ENCODE assay signal across 31 cellular contexts in genomic region chr6:134614606-134615485, GRCh38.
"Had no signal": no experiment of that assay in that cellular context is flagged by ENCODE, and none has a peak within 500 bp of the region (broad histone marks: within the 10 kb centered on the region; RNA-seq: fewer than 3 reads in every experiment).

No MANE protein-coding gene starts in this region.

- ATAC-seq: gastrocnemius medialis; left cardiac atrium; naive thymus-derived CD4-positive, alpha-beta T cell; pancreas; stimulated activated memory B cell treated with anti-CD40 and anti-IgM and Interleukin-4, amounts not matched to agents 10 μg/mL and 1 μg/mL and 100 μg/mL, for 72 hours; stimulated activated naive CD8-positive, alpha-beta T cell treated with anti-CD3 and anti-CD28 coated beads, Interleukin-15, amount 100 ng/mL, for 72 hours; WTC11 had no signal

- H3K4me1 Mint-ChIP-seq: activated CD4-positive, alpha-beta T cell treated with anti-CD3 and anti-CD28 coated beads, Interleukin-2, amount 10 ng/mL, durations not matched to agents 7 days and 5 days; activated naive CD4-positive, alpha-beta T cell treated with anti-CD3 and anti-CD28 coated beads, Interleukin-2, amount 10 ng/mL, durations not matched to agents 7 days and 5 days had no signal

- FAIRE-seq: keratinocyte, pancreas had no signal

- H3K27me3 ChIP-seq: breast epithelium, gastrocnemius medialis, hepatocyte, pancreas, sigmoid colon had no signal

- H3K9me3 Mint-ChIP-seq: activated CD4-positive, alpha-beta memory T cell treated with anti-CD3 and anti-CD28 coated beads, Interleukin-2, amount 10 ng/mL, durations not matched to agents 7 days and 5 days; activated CD4-positive, alpha-beta T cell treated with anti-CD3 and anti-CD28 coated beads, Interleukin-2, amount 10 ng/mL, durations not matched to agents 7 days and 5 days; activated naive CD4-positive, alpha-beta T cell treated with anti-CD3 and anti-CD28 coated beads, Interleukin-2, amount 10 ng/mL, durations not matched to agents 7 days and 5 days; activated T-cell treated with anti-CD3 and anti-CD28 coated beads, Interleukin-2, amount 50 U/mL, for 24 hours; central memory CD8-positive, alpha-beta T cell; dendritic cell treated with granulocyte-macrophage colony-stimulating factor and Interleukin-4, amounts not matched to agents 40 ng/mL and 50 ng/mL, for 4 days; endodermal cell; stimulated activated memory B cell treated with anti-CD40 and anti-IgM and Interleukin-4, amounts not matched to agents 10 μg/mL and 1 μg/mL and 100 μg/mL, for 72 hours; stimulated activated naive CD8-positive, alpha-beta T cell treated with anti-CD3 and anti-CD28 coated beads, Interleukin-15, amount 100 ng/mL, for 72 hours had no signal

- H3K27ac Mint-ChIP-seq: activated CD4-positive, alpha-beta memory T cell treated with anti-CD3 and anti-CD28 coated beads, Interleukin-2, amount 10 ng/mL, durations not matched to agents 7 days and 5 days; activated CD4-positive, alpha-beta T cell treated with anti-CD3 and anti-CD28 coated beads, Interleukin-2, amount 10 ng/mL, durations not matched to agents 7 days and 5 days; activated naive CD4-positive, alpha-beta T cell treated with anti-CD3 and anti-CD28 coated beads, Interleukin-2, amount 10 ng/mL, durations not matched to agents 7 days and 5 days; activated T-cell treated with anti-CD3 and anti-CD28 coated beads, Interleukin-2, amount 50 U/mL, for 24 hours; dendritic cell treated with granulocyte-macrophage colony-stimulating factor and Interleukin-4, amounts not matched to agents 40 ng/mL and 50 ng/mL, for 4 days; endodermal cell; stimulated activated memory B cell treated with anti-CD40 and anti-IgM and Interleukin-4, amounts not matched to agents 10 μg/mL and 1 μg/mL and 100 μg/mL, for 72 hours; stimulated activated naive CD8-positive, alpha-beta T cell treated with anti-CD3 and anti-CD28 coated beads, Interleukin-15, amount 100 ng/mL, for 72 hours; WTC11 had no signal

- H3K4me2 ChIP-seq: hepatocyte, smooth muscle cell had no signal

- H3K36me3 Mint-ChIP-seq: activated naive CD4-positive, alpha-beta T cell treated with anti-CD3 and anti-CD28 coated beads, Interleukin-2, amount 10 ng/mL, durations not matched to agents 7 days and 5 days; naive thymus-derived CD4-positive, alpha-beta T cell; stimulated activated memory B cell treated with anti-CD40 and anti-IgM and Interleukin-4, amounts not matched to agents 10 μg/mL and 1 μg/mL and 100 μg/mL, for 72 hours; WTC11 had no signal

- H3K9me3 ChIP-seq: breast epithelium, gastrocnemius medialis, pancreas, prostate gland, sigmoid colon had no signal

- DNase-seq: activated CD4-positive, alpha-beta memory T cell treated with anti-CD3 and anti-CD28 coated beads, Interleukin-2, amount 10 ng/mL, durations not matched to agents 7 days and 5 days; activated CD4-positive, alpha-beta T cell treated with anti-CD3 and anti-CD28 coated beads for 1 hour; activated CD4-positive, alpha-beta T cell treated with anti-CD3 and anti-CD28 coated beads, Interleukin-2, amount 10 ng/mL, durations not matched to agents 7 days and 5 days; activated CD8-positive, alpha-beta memory T cell treated with anti-CD3 and anti-CD28 coated beads, Interleukin-2, amount 50 U/mL, for 48 hours; activated gamma-delta T cell; activated naive CD4-positive, alpha-beta T cell treated with anti-CD3 and anti-CD28 coated beads, Interleukin-2, amount 10 ng/mL, durations not matched to agents 7 days and 5 days; activated T-cell treated with anti-CD3 and anti-CD28 coated beads, Interleukin-2, amount 50 U/mL, for 24 hours; endodermal cell; gastrocnemius medialis; left cardiac atrium; midbrain; naive thymus-derived CD4-positive, alpha-beta T cell; pancreas; retina; sigmoid colon; stimulated activated CD4-positive, alpha-beta T cell treated with anti-CD3 and anti-CD28 coated beads, Interleukin-1b, Interleukin-23, amount 100 ng/mL, for 48 hours; stimulated activated CD4-positive, alpha-beta T cell treated with anti-CD3 and anti-CD28 coated beads, Interleukin-4, amount 100 ng/mL, for 4 hours; stimulated activated CD8-positive, alpha-beta memory T cell treated with anti-CD3 and anti-CD28 coated beads, Interleukin-4, amount 100 ng/mL, for 48 hours; stimulated activated naive CD8-positive, alpha-beta T cell treated with anti-CD3 and anti-CD28 coated beads, Interleukin-15, amount 100 ng/mL, for 72 hours; substantia nigra; T-helper 2 cell had no signal

- H2AFZ ChIP-seq: hepatocyte had no signal

- H3K4me3 ChIP-seq: breast epithelium, gastrocnemius medialis, hepatocyte, pancreas, prostate gland, sigmoid colon, smooth muscle cell had no signal

- H3K4me1 ChIP-seq: gastrocnemius medialis, pancreas, prostate gland had no signal

- H3K27ac ChIP-seq: breast epithelium, epithelial cell of prostate, gastrocnemius medialis, hepatocyte, pancreas, prostate gland, sigmoid colon had no signal

- H3K36me3 ChIP-seq: breast epithelium, gastrocnemius medialis, pancreas, prostate gland, sigmoid colon had no signal

- H3K4me3 Mint-ChIP-seq: activated CD4-positive, alpha-beta memory T cell treated with anti-CD3 and anti-CD28 coated beads, Interleukin-2, amount 10 ng/mL, durations not matched to agents 7 days and 5 days; activated CD4-positive, alpha-beta T cell treated with anti-CD3 and anti-CD28 coated beads, Interleukin-2, amount 10 ng/mL, durations not matched to agents 7 days and 5 days; activated naive CD4-positive, alpha-beta T cell treated with anti-CD3 and anti-CD28 coated beads, Interleukin-2, amount 10 ng/mL, durations not matched to agents 7 days and 5 days; activated T-cell treated with anti-CD3 and anti-CD28 coated beads, Interleukin-2, amount 50 U/mL, for 24 hours; central memory CD8-positive, alpha-beta T cell; dendritic cell treated with granulocyte-macrophage colony-stimulating factor and Interleukin-4, amounts not matched to agents 40 ng/mL and 50 ng/mL, for 4 days; endodermal cell; naive thymus-derived CD4-positive, alpha-beta T cell; stimulated activated memory B cell treated with anti-CD40 and anti-IgM and Interleukin-4, amounts not matched to agents 10 μg/mL and 1 μg/mL and 100 μg/mL, for 72 hours; stimulated activated naive CD8-positive, alpha-beta T cell treated with anti-CD3 and anti-CD28 coated beads, Interleukin-15, amount 100 ng/mL, for 72 hours; WTC11 had no signal

- H3K27me3 Mint-ChIP-seq: activated T-cell treated with anti-CD3 and anti-CD28 coated beads, Interleukin-2, amount 50 U/mL, for 24 hours; stimulated activated naive CD8-positive, alpha-beta T cell treated with anti-CD3 and anti-CD28 coated beads, Interleukin-15, amount 100 ng/mL, for 72 hours had no signal

- H3K79me2 ChIP-seq: hepatocyte had no signal
